ENCODE assay signal across 28 cellular contexts in the genomic region with DNA sequence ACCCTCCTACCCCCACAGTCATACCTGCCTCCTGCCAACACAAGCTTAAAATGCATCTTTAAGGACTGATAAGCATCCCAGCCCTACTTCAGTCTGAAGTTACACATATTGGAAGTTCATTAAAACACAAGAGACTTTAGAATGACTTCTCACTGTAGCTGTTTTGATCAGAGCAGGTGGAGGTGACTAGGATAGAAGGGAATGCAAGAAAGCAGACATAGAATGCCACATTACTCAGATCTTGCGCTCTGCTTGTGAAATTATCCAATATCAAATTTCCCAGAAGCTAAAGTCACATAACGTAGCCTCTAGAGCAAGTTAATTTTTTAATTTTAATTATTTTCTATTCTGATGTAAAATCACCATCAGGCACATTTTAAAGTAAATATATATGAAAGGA.
"Had no signal": no experiment of that assay in that cellular context is flagged by ENCODE, and none has a peak within 500 bp of the region (broad histone marks: within the 10 kb centered on the region; RNA-seq: fewer than 3 reads in every experiment).

No MANE protein-coding gene starts in this region.

- H3K27me3 ChIP-seq: neural progenitor cell, ovary, right lobe of liver, stomach, thyroid gland, tibial nerve, upper lobe of left lung, vagina had no signal

- H3K79me2 ChIP-seq: parathyroid adenoma had no signal

- H3K36me3 Mint-ChIP-seq: natural killer cell; neural progenitor cell; stimulated activated effector memory CD8-positive, alpha-beta T cell treated with anti-CD3 and anti-CD28 coated beads, Interleukin-12 subunit alpha, Interleukin-12 subunit beta, amount 100 ng/mL, for 72 hours; stimulated activated naive B cell treated with anti-CD40 and anti-IgM and Interleukin-4, amounts not matched to agents 10 μg/mL and 1 μg/mL and 100 μg/mL, for 72 hours had no signal

- H3K4me3 ChIP-seq: neural progenitor cell, ovary, psoas muscle, right lobe of liver, stomach, thoracic aorta, thyroid gland, tibial nerve, upper lobe of left lung, vagina had no signal

- H3K4me1 ChIP-seq: neural progenitor cell, parathyroid adenoma, psoas muscle, right lobe of liver, stomach, thyroid gland, upper lobe of left lung, vagina had no signal

- H3K4me2 ChIP-seq: neural progenitor cell had no signal

- H3K36me3 ChIP-seq: neural progenitor cell, ovary, right lobe of liver, stomach, thoracic aorta, thyroid gland, tibial nerve, upper lobe of left lung, vagina had no signal

- H3K27me3 Mint-ChIP-seq: progenitor cell of endocrine pancreas; stimulated activated naive B cell treated with anti-CD40 and anti-IgM and Interleukin-4, amounts not matched to agents 10 μg/mL and 1 μg/mL and 100 μg/mL, for 72 hours; stimulated activated naive CD8-positive, alpha-beta T cell treated with anti-CD3 and anti-CD28 coated beads, Interleukin-15, Interleukin-2, amounts not matched to agents 100 ng/mL and 50 ng/mL, for 24 hours had no signal

- H3K27ac ChIP-seq: neural progenitor cell, ovary, parathyroid adenoma, psoas muscle, right lobe of liver, stomach, thoracic aorta, thyroid gland, tibial nerve, upper lobe of left lung, vagina had no signal

- H3K4me3 Mint-ChIP-seq: natural killer cell; nephron; neural progenitor cell; stimulated activated effector memory CD8-positive, alpha-beta T cell treated with anti-CD3 and anti-CD28 coated beads, Interleukin-12 subunit alpha, Interleukin-12 subunit beta, amount 100 ng/mL, for 72 hours; stimulated activated naive B cell treated with anti-CD40 and anti-IgM and Interleukin-4, amounts not matched to agents 10 μg/mL and 1 μg/mL and 100 μg/mL, for 72 hours; stimulated activated naive CD8-positive, alpha-beta T cell treated with anti-CD3 and anti-CD28 coated beads, Interleukin-15, Interleukin-2, amounts not matched to agents 100 ng/mL and 50 ng/mL, for 24 hours had no signal

- FAIRE-seq: small intestine, urothelium cell line had no signal

- ATAC-seq: natural killer cell; psoas muscle; right cardiac atrium; right lobe of liver; stimulated activated effector memory CD8-positive, alpha-beta T cell treated with anti-CD3 and anti-CD28 coated beads, Interleukin-12 subunit alpha, Interleukin-12 subunit beta, amount 100 ng/mL, for 72 hours; stimulated activated naive B cell treated with anti-CD40 and anti-IgM and Interleukin-4, amounts not matched to agents 10 μg/mL and 1 μg/mL and 100 μg/mL, for 72 hours had no signal

- H3K4me1 Mint-ChIP-seq: natural killer cell; nephron; neural progenitor cell; stimulated activated effector memory CD8-positive, alpha-beta T cell treated with anti-CD3 and anti-CD28 coated beads, Interleukin-12 subunit alpha, Interleukin-12 subunit beta, amount 100 ng/mL, for 72 hours; stimulated activated naive B cell treated with anti-CD40 and anti-IgM and Interleukin-4, amounts not matched to agents 10 μg/mL and 1 μg/mL and 100 μg/mL, for 72 hours had no signal

- H3K27ac Mint-ChIP-seq: natural killer cell; nephron; neural progenitor cell; progenitor cell of endocrine pancreas; stimulated activated effector memory CD8-positive, alpha-beta T cell treated with anti-CD3 and anti-CD28 coated beads, Interleukin-12 subunit alpha, Interleukin-12 subunit beta, amount 100 ng/mL, for 72 hours; stimulated activated naive B cell treated with anti-CD40 and anti-IgM and Interleukin-4, amounts not matched to agents 10 μg/mL and 1 μg/mL and 100 μg/mL, for 72 hours; stimulated activated naive CD8-positive, alpha-beta T cell treated with anti-CD3 and anti-CD28 coated beads, Interleukin-15, Interleukin-2, amounts not matched to agents 100 ng/mL and 50 ng/mL, for 24 hours had no signal

- H3K9me3 ChIP-seq: ovary, psoas muscle, right lobe of liver, stomach, thoracic aorta, thyroid gland, tibial nerve, upper lobe of left lung, vagina had no signal

- H3K9me3 Mint-ChIP-seq: nephron; neural progenitor cell; stimulated activated naive CD8-positive, alpha-beta T cell treated with anti-CD3 and anti-CD28 coated beads, Interleukin-15, Interleukin-2, amounts not matched to agents 100 ng/mL and 50 ng/mL, for 24 hours had no signal

- H2AFZ ChIP-seq: neural progenitor cell, parathyroid adenoma had no signal

- DNase-seq: natural killer cell; occipital lobe; ovary; posterior cingulate gyrus; psoas muscle; right cardiac atrium; right lobe of liver; small intestine; stimulated activated CD4-positive, alpha-beta T cell treated with anti-CD3 and anti-CD28 coated beads, Interleukin-15, amount 100 ng/mL, for 24 hours; stimulated activated CD4-positive, alpha-beta T cell treated with anti-CD3 and anti-CD28 coated beads, Interleukin-2, amount 100 ng/mL, for 24 hours; stimulated activated CD4-positive, alpha-beta T cell treated with anti-CD3 and anti-CD28 coated beads, Interleukin-2, amount 100 ng/mL, for 48 hours; stimulated activated CD4-positive, alpha-beta T cell treated with anti-CD3 and anti-CD28 coated beads, Interleukin-4, amount 100 ng/mL, for 24 hours; stimulated activated naive B cell treated with anti-CD40 and anti-IgM and Interleukin-4, amounts not matched to agents 10 μg/mL and 1 μg/mL and 100 μg/mL, for 72 hours; stimulated activated naive CD4-positive, alpha-beta T cell treated with Interleukin-2 at 50 U/mL for 16 hours; stomach; thyroid gland; trophoblast cell; upper lobe of left lung had no signal

- H3K9ac ChIP-seq: neural progenitor cell, parathyroid adenoma had no signal
